ENCODE assay signal across 25 cellular contexts in genomic region chr1:201008666-201009360, GRCh38. TPM values are rescaled to one million over a fixed set of nuclear protein-coding genes. Genes with fewer than 3 reads are reported as not detected.
DNase-seq lines count a peak whose midpoint lies in the region; ATAC-seq and TF ChIP-seq lines count a peak whose summit lies in the region.
"Had no signal": no experiment of that assay in that cellular context is flagged by ENCODE, and none has a peak within 500 bp of the region (broad histone marks: within the 10 kb centered on the region; RNA-seq: fewer than 3 reads in every experiment).

No MANE protein-coding gene starts in this region.

- H3K4ac ChIP-seq in mesendoderm (ENCODE audit: low read depth, low read length): no peak overlapping the region

- H2BK15ac ChIP-seq in mesendoderm (replicated peaks; ENCODE audit: low read depth): no peak overlapping the region

- no peaks in the 10 kb centered on the region for H3K27me3 Mint-ChIP-seq in activated CD4-positive, alpha-beta memory T cell treated with anti-CD3 and anti-CD28 coated beads, Interleukin-2, amount 10 ng/mL, durations not matched to agents 7 days and 5 days
- H3K27me3 Mint-ChIP-seq in activated CD4-positive, alpha-beta memory T cell treated with anti-CD3 and anti-CD28 coated beads for 36 hours: no peaks in the 10 kb centered on the region
- no peaks in the 10 kb centered on the region for H3K27me3 Mint-ChIP-seq in CD8-positive, alpha-beta memory T cell
- H3K27me3 Mint-ChIP-seq in WTC11 (ENCODE audit: low read depth): no peaks in the 10 kb centered on the region
- H3K27me3 Mint-ChIP-seq: activated CD8-positive, alpha-beta memory T cell treated with anti-CD3 and anti-CD28 coated beads, Interleukin-2, amount 10 ng/mL, durations not matched to agents 7 days and 5 days had no signal

- H3K18ac ChIP-seq in mesendoderm (ENCODE audit: low read length): no peak overlapping the region

- WGBS in mesendoderm (ENCODE audit: extremely low coverage, insufficient coverage, low lambda C conversion rate): no CpG with 5 or more reads among the region's 22 CpGs

- POLR2A ChIA-PET in activated CD4-positive, alpha-beta memory T cell treated with anti-CD3 and anti-CD28 coated beads, Interleukin-2, amount 10 ng/mL, durations not matched to agents 7 days and 5 days (lab: Charles Lee): interaction anchor here (1.5 to 11.1 kb wide), 2 partner anchors 12 to 16 kb away, joined by 4 to 178 read pairs; partner anchors contain the start of gene KIF21B
- POLR2A ChIA-PET in activated CD4-positive, alpha-beta memory T cell treated with anti-CD3 and anti-CD28 coated beads for 36 hours (lab: Charles Lee): interaction anchor here (1.0 kb wide), 1 partner anchor 12 kb away, joined by 6 read pairs; no protein-coding TSS in a partner anchor
- POLR2A ChIA-PET in CD8-positive, alpha-beta memory T cell (lab: Charles Lee): interaction anchor here (1.1 kb wide), 1 partner anchor 11 kb away, joined by 3 read pairs; no protein-coding TSS in a partner anchor
- POLR2A ChIA-PET in WTC11 (lab: Charles Lee): interaction anchor here (0.5 kb wide), 1 partner anchor 385 kb away, joined by 3 read pairs; no protein-coding TSS in a partner anchor

- H4K5ac ChIP-seq in mesendoderm (ENCODE audit: low read length): no peak overlapping the region

- no peaks in the 10 kb centered on the region for H3K9me3 Mint-ChIP-seq in activated CD4-positive, alpha-beta memory T cell treated with anti-CD3 and anti-CD28 coated beads, Interleukin-2, amount 10 ng/mL, durations not matched to agents 7 days and 5 days
- H3K9me3 Mint-ChIP-seq in activated CD4-positive, alpha-beta memory T cell treated with anti-CD3 and anti-CD28 coated beads for 36 hours: no peaks in the 10 kb centered on the region
- no peaks in the 10 kb centered on the region for H3K9me3 Mint-ChIP-seq in CD8-positive, alpha-beta memory T cell
- no peaks in the 10 kb centered on the region for H3K9me3 Mint-ChIP-seq in WTC11
- H3K9me3 Mint-ChIP-seq: nephron progenitor cell; stimulated activated effector memory CD8-positive, alpha-beta T cell treated with anti-CD3 and anti-CD28 coated beads, Interleukin-12 subunit alpha, Interleukin-12 subunit beta, amount 100 ng/mL, for 72 hours had no signal

- no peak overlapping the region for H2AK5ac ChIP-seq in mesendoderm (ENCODE audit: low read length)

- no peaks in the 10 kb centered on the region for H3K79me1 ChIP-seq in mesendoderm (ENCODE audit: low read length)

- intact Hi-C loops in activated CD4-positive, alpha-beta memory T cell treated with anti-CD3 and anti-CD28 coated beads for 36 hours (cut with micrococcal nuclease): no loop called here

- H2BK120ac ChIP-seq in mesendoderm (ENCODE audit: low read depth, low read length): no peak overlapping the region

- H3K9ac ChIP-seq in mesendoderm (ENCODE audit: low read length): no peak overlapping the region

- no peak overlapping the region for H3K23ac ChIP-seq in mesendoderm (ENCODE audit: low read length)

- no peak for DNase-seq in activated CD4-positive, alpha-beta memory T cell treated with anti-CD3 and anti-CD28 coated beads, Interleukin-2, amount 10 ng/mL, durations not matched to agents 7 days and 5 days
- no peak for DNase-seq in activated CD4-positive, alpha-beta memory T cell treated with anti-CD3 and anti-CD28 coated beads for 36 hours
- DNase-seq in CD8-positive, alpha-beta memory T cell: no peak
- no peak for DNase-seq in WTC11 (ENCODE audit: low spot score)
- DNase-seq in mesendoderm: peak; percentile 57
- DNase-seq in NCI-H526 treated with DMSO at 0.1 percent for 48 hours (lab: John Stamatoyannopoulos, UW): no peak
- DNase-seq in brain microvascular endothelial cell: no peak
- DNase-seq: ACHN; activated CD8-positive, alpha-beta memory T cell treated with anti-CD3 and anti-CD28 coated beads, Interleukin-2, amount 10 ng/mL, durations not matched to agents 7 days and 5 days; anterior cingulate cortex; C1 segment of cervical spinal cord; DMS 273 treated with DMSO at 0.1 percent for 48 hours; GDM1; heart right ventricle; NCI-H1694; NCI-H446; nephron progenitor cell; NK-92 treated with Interleukin-12 subunit alpha and Interleukin-12 subunit beta, amount 100 ng/mL, for 24 hours had no signal

- CTCF ChIA-PET in activated CD4-positive, alpha-beta memory T cell treated with anti-CD3 and anti-CD28 coated beads, Interleukin-2, amount 10 ng/mL, durations not matched to agents 7 days and 5 days (lab: Charles Lee): interaction anchor here (1.3 to 2.1 kb wide), 4 partner anchors 17 to 37 kb away, joined by 4 to 6 read pairs (median 5); no protein-coding TSS in a partner anchor
- CTCF ChIA-PET in activated CD4-positive, alpha-beta memory T cell treated with anti-CD3 and anti-CD28 coated beads for 36 hours (lab: Charles Lee): interaction anchor here (0.5 to 2.7 kb wide), 3 partner anchors 33 to 387 kb away, joined by 3 to 9 read pairs (median 3); no protein-coding TSS in a partner anchor
- CTCF ChIA-PET in CD8-positive, alpha-beta memory T cell (lab: Charles Lee): interaction anchor here (1.0 to 1.3 kb wide), 2 partner anchors 12 to 29 kb away, joined by 3 to 4 read pairs; no protein-coding TSS in a partner anchor
- CTCF ChIA-PET in WTC11 (lab: Charles Lee): interaction anchor here (0.8 to 3.8 kb wide), 5 partner anchors 13 to 111 kb away, joined by 3 to 23 read pairs (median 15); no protein-coding TSS in a partner anchor

- no peak overlapping the region for H3K4me3 Mint-ChIP-seq in activated CD4-positive, alpha-beta memory T cell treated with anti-CD3 and anti-CD28 coated beads, Interleukin-2, amount 10 ng/mL, durations not matched to agents 7 days and 5 days
- no peak overlapping the region for H3K4me3 Mint-ChIP-seq in activated CD4-positive, alpha-beta memory T cell treated with anti-CD3 and anti-CD28 coated beads for 36 hours
- peak overlapping the region in 1 of 7 donors; percentile 45 for H3K4me3 Mint-ChIP-seq in CD8-positive, alpha-beta memory T cell
- H3K4me3 Mint-ChIP-seq in WTC11: no peak overlapping the region
- H3K4me3 Mint-ChIP-seq: activated CD8-positive, alpha-beta memory T cell treated with anti-CD3 and anti-CD28 coated beads, Interleukin-2, amount 10 ng/mL, durations not matched to agents 7 days and 5 days; stimulated activated effector memory CD8-positive, alpha-beta T cell treated with anti-CD3 and anti-CD28 coated beads, Interleukin-12 subunit alpha, Interleukin-12 subunit beta, amount 100 ng/mL, for 72 hours had no signal

- H3K4me1 Mint-ChIP-seq in activated CD4-positive, alpha-beta memory T cell treated with anti-CD3 and anti-CD28 coated beads, Interleukin-2, amount 10 ng/mL, durations not matched to agents 7 days and 5 days: peaks cover 59% of the 10 kb centered on the region
- H3K4me1 Mint-ChIP-seq in activated CD4-positive, alpha-beta memory T cell treated with anti-CD3 and anti-CD28 coated beads for 36 hours (ENCODE audit: low read depth): peaks cover 44% of the 10 kb centered on the region
- peaks cover 46 to 57% (median 50%) of the 10 kb centered on the region in 3 donors for H3K4me1 Mint-ChIP-seq in CD8-positive, alpha-beta memory T cell
- peaks cover 11% of the 10 kb centered on the region for H3K4me1 Mint-ChIP-seq in WTC11

- ATAC-seq in WTC11: peak; percentile 21
- ATAC-seq in GM21515 (IDR thresholded peaks at IDR 0.05; ENCODE audit: unreplicated experiment): no peak
- ATAC-seq: activated CD8-positive, alpha-beta memory T cell treated with anti-CD3 and anti-CD28 coated beads, Interleukin-2, amount 10 ng/mL, durations not matched to agents 7 days and 5 days; heart right ventricle; Panc1; psoas muscle; stimulated activated effector memory CD8-positive, alpha-beta T cell treated with anti-CD3 and anti-CD28 coated beads, Interleukin-12 subunit alpha, Interleukin-12 subunit beta, amount 100 ng/mL, for 72 hours had no signal

- no peak overlapping the region for H2BK5ac ChIP-seq in mesendoderm (ENCODE audit: low read length)

- peaks cover 61% of the 10 kb centered on the region for H3K4me1 ChIP-seq in CD8-positive, alpha-beta memory T cell (ENCODE audit: insufficient read depth, low read length)
- no peaks in the 10 kb centered on the region for H3K4me1 ChIP-seq in mesendoderm (ENCODE audit: control insufficient read depth, low read depth, low read length)
- H3K4me1 ChIP-seq: HAP-1, psoas muscle had no signal

- no peak for TF ChIP-seq CTCF in WTC11 (IDR thresholded peaks at IDR 0.05)
- TF ChIP-seq CTCF in brain microvascular endothelial cell (IDR thresholded peaks at IDR 0.05; ENCODE audit: low read depth, low read length, missing control alignments): no peak

- no peak overlapping the region for H3K4me2 ChIP-seq in mesendoderm (ENCODE audit: low read length)

- no peak overlapping the region for H4K8ac ChIP-seq in mesendoderm (ENCODE audit: low read depth, low read length)

- no peak overlapping the region for H3K56ac ChIP-seq in mesendoderm (ENCODE audit: low read length)

- H3K36me3 Mint-ChIP-seq in activated CD4-positive, alpha-beta memory T cell treated with anti-CD3 and anti-CD28 coated beads, Interleukin-2, amount 10 ng/mL, durations not matched to agents 7 days and 5 days (ENCODE audit: low read depth): peaks cover 59% of the 10 kb centered on the region
- peaks cover 7% of the 10 kb centered on the region for H3K36me3 Mint-ChIP-seq in activated CD4-positive, alpha-beta memory T cell treated with anti-CD3 and anti-CD28 coated beads for 36 hours
- H3K36me3 Mint-ChIP-seq in CD8-positive, alpha-beta memory T cell: peaks cover 0 to 34% (median 6%) of the 10 kb centered on the region in 3 donors
- no peaks in the 10 kb centered on the region for H3K36me3 Mint-ChIP-seq in WTC11

- peak overlapping the region; percentile 70 for H3K27ac Mint-ChIP-seq in activated CD4-positive, alpha-beta memory T cell treated with anti-CD3 and anti-CD28 coated beads, Interleukin-2, amount 10 ng/mL, durations not matched to agents 7 days and 5 days
- no peak overlapping the region for H3K27ac Mint-ChIP-seq in activated CD4-positive, alpha-beta memory T cell treated with anti-CD3 and anti-CD28 coated beads for 36 hours
- H3K27ac Mint-ChIP-seq in CD8-positive, alpha-beta memory T cell: peak overlapping the region in 6 of 8 donors; percentile 14 to 72 (median 39)
- H3K27ac Mint-ChIP-seq in WTC11: no peak overlapping the region
- H3K27ac Mint-ChIP-seq: stimulated activated effector memory CD8-positive, alpha-beta T cell treated with anti-CD3 and anti-CD28 coated beads, Interleukin-12 subunit alpha, Interleukin-12 subunit beta, amount 100 ng/mL, for 72 hours had no signal

- no peaks in the 10 kb centered on the region for H3K27me3 ChIP-seq in CD8-positive, alpha-beta memory T cell (ENCODE audit: insufficient read depth, low read length, poor library complexity, severe bottlenecking)
- no peaks in the 10 kb centered on the region for H3K27me3 ChIP-seq in mesendoderm (ENCODE audit: insufficient read depth, low read length, poor library complexity)
- no peaks in the 10 kb centered on the region for H3K27me3 ChIP-seq in brain microvascular endothelial cell (replicated peaks)
- H3K27me3 ChIP-seq: vagina had no signal

- no peaks in the 10 kb centered on the region for H3K79me2 ChIP-seq in mesendoderm (ENCODE audit: control insufficient read depth, insufficient read depth, low read length)

- H3K36me3 ChIP-seq in CD8-positive, alpha-beta memory T cell (ENCODE audit: insufficient read depth, low read length): peaks cover 17% of the 10 kb centered on the region
- no peaks in the 10 kb centered on the region for H3K36me3 ChIP-seq in mesendoderm (ENCODE audit: control insufficient read depth, insufficient read depth, low read length)
- H3K36me3 ChIP-seq in brain microvascular endothelial cell (replicated peaks): no peaks in the 10 kb centered on the region
- H3K36me3 ChIP-seq: HAP-1, vagina had no signal

- no peaks in the 10 kb centered on the region for H3K9me3 ChIP-seq in CD8-positive, alpha-beta memory T cell (ENCODE audit: low read length)
- H3K9me3 ChIP-seq: HAP-1, heart right ventricle, psoas muscle, vagina had no signal

- in situ Hi-C loops in brain microvascular endothelial cell (cut with HindIII; ENCODE audit: low pct_ligation_motif_present, low sequenced_read_pairs): no loop called here

- H3K27ac ChIP-seq in CD8-positive, alpha-beta memory T cell (ENCODE audit: low read depth, low read length): no peak overlapping the region
- H3K27ac ChIP-seq in mesendoderm (ENCODE audit: low read depth, low read length) (no peak overlapping the region), brain microvascular endothelial cell (no peak overlapping the region)
- H3K27ac ChIP-seq: epithelial cell of prostate, heart right ventricle, psoas muscle, vagina had no signal

- no peak overlapping the region for H3K4me3 ChIP-seq in CD8-positive, alpha-beta memory T cell (ENCODE audit: low read length)
- no peak overlapping the region for H3K4me3 ChIP-seq in mesendoderm (ENCODE audit: low read length)
- H3K4me3 ChIP-seq in brain microvascular endothelial cell (ENCODE audit: low read depth, low read length): no peak overlapping the region
- H3K4me3 ChIP-seq: HAP-1, heart right ventricle, psoas muscle, vagina had no signal

RNA-seq across cellular contexts. Expression of gene KIF21B, which starts 14.7 kb away (rescaled TPM):
- total RNA-seq in activated CD4-positive, alpha-beta memory T cell treated with anti-CD3 and anti-CD28 coated beads, Interleukin-2, amount 10 ng/mL, durations not matched to agents 7 days and 5 days: 100 to 1,000 TPM; 175 to 180 TPM
- total RNA-seq in activated CD4-positive, alpha-beta memory T cell treated with anti-CD3 and anti-CD28 coated beads for 36 hours: 10 to 100 TPM; 56.6 to 58.7 TPM
- total RNA-seq in CD8-positive, alpha-beta memory T cell: 10 to 100 TPM; 37.5 to 37.6 TPM
- polyA plus RNA-seq in CD8-positive, alpha-beta memory T cell: 9.9 TPM
- total RNA-seq in WTC11 (2021): 17.8 to 19.4 TPM (median 18.0 TPM) in 3 replicates
- 4.6 TPM for polyA plus RNA-seq in mesendoderm (2013, experiment 1 of 2)
- 4.7 TPM for polyA plus RNA-seq in mesendoderm (2013, experiment 2 of 2)

Comparison
In these comparisons a context has a peak if more than half of its experiments do, and no peak if none do; other contexts are left out.
1. H3K27ac Mint-ChIP-seq: peak in activated CD4-positive, alpha-beta memory T cell treated with anti-CD3 and anti-CD28 coated beads, Interleukin-2, amount 10 ng/mL, durations not matched to agents 7 days and 5 days (single experiment) and CD8-positive, alpha-beta memory T cell (6 of 8); none in activated CD4-positive, alpha-beta memory T cell treated with anti-CD3 and anti-CD28 coated beads for 36 hours (single experiment) and WTC11 (single experiment).